8 cellular contexts compared by ENCODE assay signal in genomic region chr12:26125451-26126339, GRCh38. TPM values are rescaled to one million over a fixed set of nuclear protein-coding genes. Genes with fewer than 3 reads are reported as not detected.
DNase-seq lines count a peak whose midpoint lies in the region; ATAC-seq and TF ChIP-seq lines count a peak whose summit lies in the region.

No MANE protein-coding gene starts in this region.

- peak overlapping the region; percentile 71 for H3K27ac Mint-ChIP-seq in Caco-2 (ENCODE audit: unreplicated experiment)

- H3K4me1 Mint-ChIP-seq in Caco-2 (ENCODE audit: low read depth, unreplicated experiment) = peaks cover 21% of the 10 kb centered on the region

- POLR2A ChIA-PET in Caco-2 (lab: Charles Lee) = no interaction called here

- in situ Hi-C loops in mammary epithelial cell (cut with MboI; ENCODE audit: low sequenced_read_pairs in 2 of 2) = loop anchor here in 1 of 2 donors (10.0 kb wide), 1 partner anchor 169 kb away; no protein-coding TSS in a partner anchor

- WGBS in HUES64 = under 1% methylated on average over 65 of the region's 65 CpGs
- WGBS in mammary epithelial cell (ENCODE audit: low coverage, missing lambda C conversion rate) = 2% methylated on average over 20 of the region's 65 CpGs

- H3K4me1 ChIP-seq in Caco-2 (peaks cover 21% of the 10 kb centered on the region), HUES64 (ENCODE audit: insufficient read depth, low read length) (peaks cover 35% of the 10 kb centered on the region), mammary epithelial cell (ENCODE audit: insufficient read depth, low read length) (peaks cover 33% of the 10 kb centered on the region), iPS-20b (ENCODE audit: insufficient read depth, low read length) (peaks cover 24% of the 10 kb centered on the region)

- DNase-seq in Caco-2 = peak; percentile 84 to 85
- no peak for DNase-seq in SK-N-MC (ENCODE audit: low read depth, low spot score)
- peak; percentile 98 for DNase-seq in mammary epithelial cell
- peak; percentile 92 for DNase-seq in retinal pigment epithelial cell (ENCODE audit: low read depth)
- no peak for DNase-seq in epidermal melanocyte (ENCODE audit: insufficient read length, low spot score)

- H4K20me1 ChIP-seq in mammary epithelial cell (ENCODE audit: insufficient read depth, low read length) = no peaks in the 10 kb centered on the region

- H3K4me3 Mint-ChIP-seq in Caco-2 (ENCODE audit: unreplicated experiment) = peak overlapping the region; percentile 88

- H3K9ac ChIP-seq in HUES64 (ENCODE audit: low read depth, low read length) = peak overlapping the region; percentile 4; the same call in 1 of the 2 replicates
- no peak overlapping the region for H3K9ac ChIP-seq in SK-N-MC (ENCODE audit: insufficient read length)
- peak overlapping the region; percentile 96 for H3K9ac ChIP-seq in mammary epithelial cell (ENCODE audit: insufficient read depth, low read length)
- H3K9ac ChIP-seq in iPS-20b (ENCODE audit: low read depth, low read length) = peak overlapping the region; percentile 58; the same call in 1 of the 2 replicates

- H3K9me3 ChIP-seq in Caco-2 (no peaks in the 10 kb centered on the region), HUES64 (ENCODE audit: insufficient read depth, low read depth, low read length) (no peaks in the 10 kb centered on the region), SK-N-MC (ENCODE audit: low read depth, low read length) (no peaks in the 10 kb centered on the region), mammary epithelial cell (replicated peaks; ENCODE audit: insufficient read depth, low read length) (no peaks in the 10 kb centered on the region), iPS-20b (ENCODE audit: insufficient read depth, low read depth, low read length) (no peaks in the 10 kb centered on the region)

- peaks cover 35% of the 10 kb centered on the region for H3K79me2 ChIP-seq in mammary epithelial cell (ENCODE audit: insufficient read depth, low read length)

- peaks cover 34% of the 10 kb centered on the region for H3K27me3 Mint-ChIP-seq in Caco-2 (ENCODE audit: insufficient read depth, unreplicated experiment)

- H3K27ac ChIP-seq in HUES64 (ENCODE audit: low read depth, low read length) (no peak overlapping the region), SK-N-MC (no peak overlapping the region), mammary epithelial cell (ENCODE audit: insufficient read depth, low read depth, low read length) (peak overlapping the region; percentile 94), iPS-20b (ENCODE audit: low read length) (no peak overlapping the region)

- H3K36me3 ChIP-seq in Caco-2 (ENCODE audit: control insufficient read depth, insufficient read depth, low read length) = no peaks in the 10 kb centered on the region
- H3K36me3 ChIP-seq in HUES64 (ENCODE audit: insufficient read depth, low read length) = no peaks in the 10 kb centered on the region
- no peaks in the 10 kb centered on the region for H3K36me3 ChIP-seq in SK-N-MC (ENCODE audit: insufficient read depth, low read length)
- H3K36me3 ChIP-seq in mammary epithelial cell (ENCODE audit: insufficient read depth, low read length) = no peaks in the 10 kb centered on the region
- H3K36me3 ChIP-seq in iPS-20b (ENCODE audit: insufficient read depth, low read depth, low read length) = no peaks in the 10 kb centered on the region

- no peaks in the 10 kb centered on the region for H3K9me3 Mint-ChIP-seq in Caco-2 (ENCODE audit: unreplicated experiment)

- peak overlapping the region; percentile 90 for H2AFZ ChIP-seq in mammary epithelial cell (ENCODE audit: low read depth, low read length)

- H3K27me3 ChIP-seq in Caco-2 (replicated peaks; ENCODE audit: control insufficient read depth, insufficient read depth, low read length) (peaks cover 13% of the 10 kb centered on the region), HUES64 (ENCODE audit: insufficient read depth, low read length) (peaks cover 98% of the 10 kb centered on the region), mammary epithelial cell (ENCODE audit: insufficient read depth, low read length) (no peaks in the 10 kb centered on the region), iPS-20b (ENCODE audit: insufficient read depth, low read length) (peaks cover 98% of the 10 kb centered on the region)

- no peak for TF ChIP-seq CTCF in Caco-2 (IDR thresholded peaks at IDR 0.05; ENCODE audit: insufficient read depth in 1 of 2, low read depth in 1 of 2, low read length in 1 of 2, severe bottlenecking in 1 of 2, unreplicated experiment in 1 of 2)
- TF ChIP-seq CTCF in mammary epithelial cell (conservative IDR thresholded peaks at IDR 0.05 in 1 of 2, IDR thresholded peaks at IDR 0.05 in 1 of 2; ENCODE audit: extremely low read depth in 1 of 2, insufficient read depth in 1 of 2, low read depth in 1 of 2, low read length in 2 of 2) = no peak
- TF ChIP-seq CTCF in retinal pigment epithelial cell (conservative IDR thresholded peaks at IDR 0.05; ENCODE audit: low read depth, low read length) = no peak

- intact Hi-C loops in Caco-2 (cut with micrococcal nuclease; ENCODE audit: unreplicated experiment) = loop anchor here (1.0 to 5.0 kb wide), 5 partner anchors 11 to 62 kb away; no protein-coding TSS in a partner anchor
- intact Hi-C loops in mammary epithelial cell (cut with micrococcal nuclease) = loop anchor here (1.0 to 10.0 kb wide), 6 partner anchors 28 to 709 kb away; partner anchors contain the start of gene ITPR2

- H3K36me3 Mint-ChIP-seq in Caco-2 (ENCODE audit: insufficient read depth, unreplicated experiment) = peaks cover 8% of the 10 kb centered on the region

- H3K4me3 ChIP-seq in Caco-2 (ENCODE audit: low read depth, low read length) (peak overlapping the region; percentile 59), HUES64 (ENCODE audit: low read length) (peak overlapping the region; percentile 65), SK-N-MC (peak overlapping the region; percentile 85), mammary epithelial cell (replicated peaks in 1 of 3; ENCODE audit: insufficient read depth in 1 of 3, low read depth in 2 of 3, low read length in 3 of 3) (peak overlapping the region; percentile 63 to 90 (median 88)), iPS-20b (ENCODE audit: low read length) (peak overlapping the region; percentile 84), retinal pigment epithelial cell (ENCODE audit: low read length) (peak overlapping the region; percentile 57)

- dilution Hi-C loops in mammary epithelial cell (cut with HindIII; ENCODE audit: low sequenced_read_pairs) = loop anchor here (10.0 kb wide), 1 partner anchor 119 kb away; no protein-coding TSS in a partner anchor

- CTCF ChIA-PET in Caco-2 (lab: Charles Lee) (no interaction called here), mammary epithelial cell (lab: Charles Lee; ENCODE audit: low non-redundant PET) (interaction anchor here (0.7 kb wide), 1 partner anchor 173 kb away, joined by 3 read pairs; no protein-coding TSS in a partner anchor)

- ATAC-seq in GM19467 (IDR thresholded peaks at IDR 0.05; ENCODE audit: unreplicated experiment) = peak; percentile 34

- BruUV-seq in Caco-2 (replicated peaks; lab: Mats Ljungman, UMichigan) (no TSS peak), mammary epithelial cell (replicated peaks; lab: Mats Ljungman, UMichigan) (TSS peak; percentile 46)

- H3K4me2 ChIP-seq in mammary epithelial cell (ENCODE audit: insufficient read depth, low read depth, low read length) = peak overlapping the region; percentile 99

RNA-seq across cellular contexts. Expression of gene BHLHE41, which starts 0.9 kb away (rescaled TPM):
- total RNA-seq in Caco-2 (2022) = 3.2 and 4.4 TPM in 2 replicates
- 0.55 TPM for polyA plus RNA-seq in HUES64 (2013, experiment 1 of 2)
- 1.2 TPM for polyA plus RNA-seq in HUES64 (2013, experiment 2 of 2)
- 10 to 100 TPM; 18.1 to 19.2 TPM for total RNA-seq in mammary epithelial cell
- polyA plus RNA-seq in mammary epithelial cell = 24.6 TPM
- polyA minus RNA-seq in mammary epithelial cell = 117 TPM

Comparison
In these comparisons a context has a peak if more than half of its experiments do, and no peak if none do; other contexts are left out.
1. DNase-seq: peak in Caco-2 (2 of 2), mammary epithelial cell (single experiment) and retinal pigment epithelial cell (single experiment); none in SK-N-MC (single experiment) and epidermal melanocyte (single experiment).
2. Peak in every context shown above with its lines, with median percentiles within 50 percentile points of each other: H3K4me3 ChIP-seq.